ENCODE assay signal across 22 cellular contexts in the genomic region with DNA sequence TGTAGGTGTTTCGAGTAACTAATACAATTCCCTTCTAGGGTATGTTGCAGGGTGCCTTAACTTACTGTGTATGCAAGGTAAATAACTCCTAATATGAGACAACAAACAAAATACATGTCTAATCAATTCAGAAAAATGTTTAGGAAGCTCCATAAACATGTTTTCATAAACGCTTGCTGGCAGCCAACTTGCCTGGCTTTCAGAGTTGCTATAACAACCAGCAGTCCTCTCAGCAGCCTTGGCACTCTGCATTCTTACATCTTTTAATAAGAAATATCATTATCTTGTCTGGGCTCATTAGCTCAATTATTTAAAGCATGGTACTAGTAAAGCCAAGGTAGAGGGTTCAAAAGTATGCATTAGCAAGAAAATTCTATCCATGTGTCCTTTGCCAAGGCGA.
"Had no signal": no experiment of that assay in that cellular context is flagged by ENCODE, and none has a peak within 500 bp of the region (broad histone marks: within the 10 kb centered on the region; RNA-seq: fewer than 3 reads in every experiment).

No MANE protein-coding gene starts in this region.

- ATAC-seq: effector memory CD8-positive, alpha-beta T cell; esophagus mucosa; foreskin keratinocyte; gastrocnemius medialis; gastroesophageal sphincter; heart left ventricle; heart right ventricle had no signal

- H3K27me3 Mint-ChIP-seq: effector memory CD8-positive, alpha-beta T cell had no signal

- H3K27ac Mint-ChIP-seq: dendritic cell treated with granulocyte-macrophage colony-stimulating factor and Interleukin-4, amounts not matched to agents 40 ng/mL and 50 ng/mL, for 4 days; effector memory CD8-positive, alpha-beta T cell; endodermal cell had no signal

- H3K4me3 Mint-ChIP-seq: dendritic cell treated with granulocyte-macrophage colony-stimulating factor and Interleukin-4, amounts not matched to agents 40 ng/mL and 50 ng/mL, for 4 days; effector memory CD8-positive, alpha-beta T cell; endodermal cell had no signal

- H3K9me3 Mint-ChIP-seq: dendritic cell treated with granulocyte-macrophage colony-stimulating factor and Interleukin-4, amounts not matched to agents 40 ng/mL and 50 ng/mL, for 4 days; endodermal cell had no signal

- DNase-seq: colonic mucosa; cortex of kidney; dermis blood vessel endothelial cell; dorsolateral prefrontal cortex; effector CD4-positive, alpha-beta T cell; effector CD8-positive, alpha-beta T cell; effector memory CD4-positive, alpha-beta T cell; effector memory CD8-positive, alpha-beta T cell; endodermal cell; erythroblast; esophagus squamous epithelium; foreskin fibroblast; foreskin keratinocyte; foreskin melanocyte; gastrocnemius medialis; glutamatergic neuron; head of caudate nucleus; heart left ventricle; heart right ventricle had no signal
